Comparison of ENCODE assay signal across 20 cellular contexts in genomic region chr9:35801328-35802128, GRCh38. TPM values are rescaled to one million over a fixed set of nuclear protein-coding genes. Genes with fewer than 3 reads are reported as not detected.
"Had no signal": no experiment of that assay in that cellular context is flagged by ENCODE, and none has a peak within 500 bp of the region (broad histone marks: within the 10 kb centered on the region; RNA-seq: fewer than 3 reads in every experiment).

No MANE protein-coding gene starts in this region.

- H3K4me1 ChIP-seq: colonic mucosa, left ventricle myocardium inferior, thyroid gland had no signal

- H3K9me3 Mint-ChIP-seq: activated naive CD8-positive, alpha-beta T cell treated with anti-CD3 and anti-CD28 coated beads, Interleukin-2, amount 10 ng/mL, durations not matched to agents 7 days and 5 days; brain; natural killer cell treated with Interleukin-12 subunit alpha and Interleukin-12 subunit beta and Interleukin-15 and Interleukin-18, amount 100 ng/mL, for 72 hours; T-helper 2 cell treated with Interferon-gamma antibody and Interleukin-4, amounts not matched to agents 5 μg/mL and 100 μg/mL, for 36 hours had no signal

- H3K4me3 Mint-ChIP-seq: activated naive CD8-positive, alpha-beta T cell treated with anti-CD3 and anti-CD28 coated beads, Interleukin-2, amount 10 ng/mL, durations not matched to agents 7 days and 5 days; brain; natural killer cell treated with Interleukin-12 subunit alpha and Interleukin-12 subunit beta and Interleukin-15 and Interleukin-18, amount 100 ng/mL, for 72 hours; T-helper 2 cell treated with Interferon-gamma antibody and Interleukin-4, amounts not matched to agents 5 μg/mL and 100 μg/mL, for 36 hours had no signal

- H3K4me1 Mint-ChIP-seq: brain had no signal

- DNase-seq: activated CD4-positive, alpha-beta T cell treated with anti-CD3 and anti-CD28 coated beads, Interleukin-2, amount 50 U/mL, for 1 hour; activated effector memory CD4-positive, alpha-beta T cell treated with Interleukin-2 at 50 U/mL for 16 hours; activated naive CD8-positive, alpha-beta T cell treated with anti-CD3 and anti-CD28 coated beads, Interleukin-2, amount 10 ng/mL, durations not matched to agents 7 days and 5 days; central memory CD4-positive, alpha-beta T cell; colonic mucosa; hypothalamus; kidney; left ventricle myocardium inferior; right cardiac atrium; thyroid gland had no signal

- ATAC-seq: natural killer cell treated with Interleukin-12 subunit alpha and Interleukin-12 subunit beta and Interleukin-15 and Interleukin-18, amount 100 ng/mL, for 72 hours had no signal

- H3K36me3 Mint-ChIP-seq: natural killer cell treated with Interleukin-12 subunit alpha and Interleukin-12 subunit beta and Interleukin-15 and Interleukin-18, amount 100 ng/mL, for 72 hours had no signal

- H3K27ac Mint-ChIP-seq: brain; T-helper 2 cell treated with Interferon-gamma antibody and Interleukin-4, amounts not matched to agents 5 μg/mL and 100 μg/mL, for 36 hours had no signal

- H3K27me3 Mint-ChIP-seq: activated naive CD8-positive, alpha-beta T cell treated with anti-CD3 and anti-CD28 coated beads, Interleukin-2, amount 10 ng/mL, durations not matched to agents 7 days and 5 days; brain; natural killer cell treated with Interleukin-12 subunit alpha and Interleukin-12 subunit beta and Interleukin-15 and Interleukin-18, amount 100 ng/mL, for 72 hours; progenitor cell of endocrine pancreas had no signal

- H3K9me3 ChIP-seq: colonic mucosa, esophagus muscularis mucosa, left ventricle myocardium inferior, thyroid gland had no signal

- H3K4me3 ChIP-seq: colonic mucosa, esophagus muscularis mucosa, left ventricle myocardium inferior, smooth muscle cell, thyroid gland had no signal

- H3K27me3 ChIP-seq: colonic mucosa, esophagus muscularis mucosa, thyroid gland had no signal

- H3K27ac ChIP-seq: colonic mucosa, esophagus muscularis mucosa, left ventricle myocardium inferior, thyroid gland had no signal

RNA-seq across cellular contexts. Expression of gene SPAG8, which starts 10.5 kb away (rescaled TPM):
- total RNA-seq: smooth muscle cell had no signal

RNA-seq across cellular contexts. Expression of gene FAM221B, which starts 27.0 kb away (rescaled TPM):
- total RNA-seq: activated CD8-positive, alpha-beta memory T cell treated with anti-CD3 and anti-CD28 coated beads for 36 hours; activated naive CD8-positive, alpha-beta T cell treated with anti-CD3 and anti-CD28 coated beads, Interleukin-2, amount 10 ng/mL, durations not matched to agents 7 days and 5 days; esophagus muscularis mucosa; kidney; left ventricle myocardium inferior; mesenteric fat pad; natural killer cell treated with Interleukin-12 subunit alpha and Interleukin-12 subunit beta and Interleukin-15 and Interleukin-18, amount 100 ng/mL, for 72 hours; omental fat pad; progenitor cell of endocrine pancreas; right cardiac atrium; smooth muscle cell; thyroid gland had no signal
- polyA plus RNA-seq: right cardiac atrium, smooth muscle cell, urinary bladder had no signal
